8 cellular contexts compared by ENCODE assay signal in genomic region chr18:35030234-35030989, GRCh38. TPM values are rescaled to one million over a fixed set of nuclear protein-coding genes. Genes with fewer than 3 reads are reported as not detected.
DNase-seq lines count a peak whose midpoint lies in the region; ATAC-seq and TF ChIP-seq lines count a peak whose summit lies in the region.

No MANE protein-coding gene starts in this region.

- H3K27me3 Mint-ChIP-seq in activated naive CD8-positive, alpha-beta T cell treated with anti-CD3 and anti-CD28 coated beads, Interleukin-2, amount 10 ng/mL, durations not matched to agents 7 days and 5 days: no peaks in the 10 kb centered on the region

- TF ChIP-seq CTCF in ovary (IDR thresholded peaks at IDR 0.05): no peak

- peak; percentile 42 to 57 for ATAC-seq in activated CD4-positive, CD25-positive, alpha-beta regulatory T cell treated with anti-CD3 and anti-CD28 coated beads, Interleukin-2, amount 50 U/mL, for 24 hours
- ATAC-seq in HG03045 (IDR thresholded peaks at IDR 0.05; ENCODE audit: unreplicated experiment): peak; percentile 38
- ATAC-seq in activated naive CD8-positive, alpha-beta T cell treated with anti-CD3 and anti-CD28 coated beads, Interleukin-2, amount 10 ng/mL, durations not matched to agents 7 days and 5 days (ENCODE audit: low read depth): peak; percentile 70

- no peak for TF ChIP-seq POLR2A in ovary (IDR thresholded peaks at IDR 0.05)

- peak overlapping the region; percentile 1 for H3K4me3 ChIP-seq in ovary

- TF ChIP-seq EP300 in ovary (IDR thresholded peaks at IDR 0.05): no peak

- H3K9me3 ChIP-seq in ovary: no peaks in the 10 kb centered on the region

- H3K36me3 ChIP-seq in ovary: no peaks in the 10 kb centered on the region

- H3K4me1 Mint-ChIP-seq in activated naive CD8-positive, alpha-beta T cell treated with anti-CD3 and anti-CD28 coated beads, Interleukin-2, amount 10 ng/mL, durations not matched to agents 7 days and 5 days: peaks cover 43% of the 10 kb centered on the region

- no peak for DNase-seq in activated CD4-positive, CD25-positive, alpha-beta regulatory T cell treated with anti-CD3 and anti-CD28 coated beads, Interleukin-2, amount 50 U/mL, for 72 hours
- no peak for DNase-seq in activated naive CD8-positive, alpha-beta T cell treated with anti-CD3 and anti-CD28 coated beads, Interleukin-2, amount 10 ng/mL, durations not matched to agents 7 days and 5 days
- DNase-seq in ovary (no peak), KBM-7 (no peak), dermis blood vessel endothelial cell (no peak)
- DNase-seq in stimulated activated CD4-positive, alpha-beta T cell treated with anti-CD3 and anti-CD28 coated beads, Interleukin-12 subunit alpha, Interleukin-12 subunit beta, amount 100 ng/mL, for 4 hours: no peak

- H3K36me3 Mint-ChIP-seq in activated naive CD8-positive, alpha-beta T cell treated with anti-CD3 and anti-CD28 coated beads, Interleukin-2, amount 10 ng/mL, durations not matched to agents 7 days and 5 days: peaks cover 8% of the 10 kb centered on the region

- no peaks in the 10 kb centered on the region for H3K27me3 ChIP-seq in ovary

- peak overlapping the region; percentile 83 for H3K4me3 Mint-ChIP-seq in activated naive CD8-positive, alpha-beta T cell treated with anti-CD3 and anti-CD28 coated beads, Interleukin-2, amount 10 ng/mL, durations not matched to agents 7 days and 5 days

- in situ Hi-C loops in KBM-7 (cut with MboI; ENCODE audit: low pct_unique_long_range_greater_than_20kb, low sequenced_read_pairs): no loop called here

- POLR2A ChIA-PET in activated naive CD8-positive, alpha-beta T cell treated with anti-CD3 and anti-CD28 coated beads, Interleukin-2, amount 10 ng/mL, durations not matched to agents 7 days and 5 days (lab: Charles Lee): interaction anchor here (0.7 to 8.1 kb wide), 11 partner anchors 11 to 314 kb away, joined by 3 to 119 read pairs (median 4); partner anchors contain the start of genes MAPRE2 and ZNF24

- no peaks in the 10 kb centered on the region for H3K4me1 ChIP-seq in ovary (ENCODE audit: insufficient read depth)

- H3K27ac Mint-ChIP-seq in activated naive CD8-positive, alpha-beta T cell treated with anti-CD3 and anti-CD28 coated beads, Interleukin-2, amount 10 ng/mL, durations not matched to agents 7 days and 5 days: peak overlapping the region; percentile 95

- no peak overlapping the region for H3K27ac ChIP-seq in ovary

- H3K9me3 Mint-ChIP-seq in activated naive CD8-positive, alpha-beta T cell treated with anti-CD3 and anti-CD28 coated beads, Interleukin-2, amount 10 ng/mL, durations not matched to agents 7 days and 5 days: no peaks in the 10 kb centered on the region

- WGBS in ovary, 3 donors: 28 to 32% (median 31%) methylated on average over 3 of the region's 3 CpGs

- intact Hi-C loops in ovary (cut with DNase I): no loop called here

RNA-seq across cellular contexts. Expression of gene MAPRE2, which starts 10.8 kb away (rescaled TPM):
- total RNA-seq in activated naive CD8-positive, alpha-beta T cell treated with anti-CD3 and anti-CD28 coated beads, Interleukin-2, amount 10 ng/mL, durations not matched to agents 7 days and 5 days: 10 to 100 TPM; 61.5 to 63.2 TPM
- 10 to 100 TPM; 19.6 to 31.9 (median 27.8) TPM for total RNA-seq in ovary
- polyA plus RNA-seq in ovary: 10 to 100 TPM; 16.2 to 59.9 TPM
- total RNA-seq in dermis blood vessel endothelial cell: 29.8 and 35.8 TPM in 2 replicates
